Comparison of ENCODE assay signal across 10 cellular contexts in the genomic region with DNA sequence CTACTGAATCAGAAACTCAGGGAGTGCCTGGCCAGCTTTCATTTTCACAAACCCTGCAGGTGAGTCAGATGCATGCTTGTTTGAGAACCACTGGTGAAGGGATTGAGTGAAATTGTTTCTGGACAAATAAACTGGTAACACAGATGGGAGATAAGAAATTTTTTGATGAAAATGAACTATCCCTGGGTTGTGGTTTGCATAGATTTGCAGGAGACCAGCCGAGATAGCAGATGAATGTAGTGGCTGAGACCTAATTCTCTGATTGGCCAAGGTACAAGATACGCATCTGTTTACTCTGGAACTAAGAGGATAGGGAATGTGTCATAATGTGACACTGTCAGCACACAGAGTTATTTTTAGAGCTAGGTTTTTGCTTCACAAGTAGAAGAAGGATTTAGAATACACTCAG.
DNase-seq lines count a peak whose midpoint lies in the region; ATAC-seq and TF ChIP-seq lines count a peak whose summit lies in the region.
"Had no signal": no experiment of that assay in that cellular context is flagged by ENCODE, and none has a peak within 500 bp of the region (broad histone marks: within the 10 kb centered on the region; RNA-seq: fewer than 3 reads in every experiment).

No MANE protein-coding gene starts in this region.

- H3K4me3 ChIP-seq in IMR-90 (ENCODE audit: insufficient read depth, low read depth, low read length) = peak overlapping the region; percentile 1; the same call in 1 of the 2 replicates
- no peak overlapping the region for H3K4me3 ChIP-seq in tibial artery
- H3K4me3 ChIP-seq: uterus had no signal

- H3K4me1 Mint-ChIP-seq in immature natural killer cell (no peaks in the 10 kb centered on the region), T-cell (no peaks in the 10 kb centered on the region)

- peaks cover 0 to 2% (median 0%) of the 10 kb centered on the region in 3 donors for H3K27me3 Mint-ChIP-seq in immature natural killer cell (ENCODE audit: low read depth in 3 of 3)
- H3K27me3 Mint-ChIP-seq in T-cell = peaks cover 1 to 3% of the 10 kb centered on the region in 2 donors

- no peak overlapping the region for H4K8ac ChIP-seq in IMR-90 (ENCODE audit: low read depth in 2 of 2, low read length in 2 of 2)

- TF ChIP-seq CTCF in IMR-90 (conservative IDR thresholded peaks at IDR 0.05; ENCODE audit: low read depth, low read length) (no peak), tibial artery (IDR thresholded peaks at IDR 0.05) (no peak)

- in situ Hi-C loops in IMR-90 (cut with MboI; ENCODE audit: low sequenced_read_pairs) = no loop called here

- no TSS peak for BruUV-seq in IMR-90 (replicated peaks; lab: Mats Ljungman, UMichigan)

- dilution Hi-C loops in IMR-90 (cut with HindIII; ENCODE audit: low sequenced_read_pairs, unreplicated experiment) = no loop called here

- H4K20me1 ChIP-seq in IMR-90 (ENCODE audit: insufficient read depth, low read length) = no peaks in the 10 kb centered on the region; the same call in 1 of the 2 replicates

- H2AFZ ChIP-seq in IMR-90 (replicated peaks; ENCODE audit: low read length, poor library complexity) = no peak overlapping the region

- TF ChIP-seq RAD21 in IMR-90 (IDR thresholded peaks at IDR 0.05; ENCODE audit: low read length) = no peak

- no peaks in the 10 kb centered on the region for H3K36me3 Mint-ChIP-seq in immature natural killer cell
- H3K36me3 Mint-ChIP-seq in T-cell = no peaks in the 10 kb centered on the region

- no peak overlapping the region for H3K14ac ChIP-seq in IMR-90 (replicated peaks; ENCODE audit: low read depth, low read length)

- no peak overlapping the region for H2BK5ac ChIP-seq in IMR-90 (ENCODE audit: low read depth, low read length, poor library complexity, severe bottlenecking)

- no peak overlapping the region for H3K27ac Mint-ChIP-seq in immature natural killer cell
- H3K27ac Mint-ChIP-seq in T-cell = no peak overlapping the region

- H3K27me3 ChIP-seq in IMR-90 (ENCODE audit: control insufficient read depth, insufficient read depth, low read length) = no peaks in the 10 kb centered on the region
- H3K27me3 ChIP-seq in tibial artery = no peaks in the 10 kb centered on the region
- H3K27me3 ChIP-seq: uterus had no signal

- no peak overlapping the region for H3K4me3 Mint-ChIP-seq in immature natural killer cell
- no peak overlapping the region for H3K4me3 Mint-ChIP-seq in T-cell

- H2BK15ac ChIP-seq in IMR-90 (ENCODE audit: low read depth, low read length) = no peak overlapping the region

- 0% methylated on average over 1 of the region's 2 CpGs; no CpG with 5 or more reads in 1 of the 2 experiments for WGBS in IMR-90 (ENCODE audit: extremely low coverage in 2 of 2, insufficient read length in 1 of 2), 2 experiments

- no peak overlapping the region for H2BK20ac ChIP-seq in IMR-90 (ENCODE audit: low read depth, low read length)

- no peaks in the 10 kb centered on the region for H3K79me1 ChIP-seq in IMR-90 (ENCODE audit: low read depth in 1 of 2, low read length in 2 of 2)

- POLR2A ChIA-PET in IMR-90 (lab: Charles Lee; ENCODE audit: unreplicated experiment) (interaction anchor here (0.6 kb wide), 1 partner anchor 12 kb away, joined by 6 read pairs; no protein-coding TSS in a partner anchor), T-cell (lab: Charles Lee) (no interaction called here)

- no peak overlapping the region for H3K4ac ChIP-seq in IMR-90 (ENCODE audit: low read depth, low read length)

- no peak overlapping the region for H2AK5ac ChIP-seq in IMR-90 (ENCODE audit: low read depth, low read length)

- CTCF ChIA-PET in IMR-90 (lab: Yijun Ruan, JAX) (interaction anchor here (1.3 kb wide), 1 partner anchor 15 kb away, joined by 4 read pairs; no protein-coding TSS in a partner anchor), T-cell (lab: Charles Lee) (no interaction called here)

- no peak overlapping the region for H3K27ac ChIP-seq in IMR-90 (ENCODE audit: insufficient read depth, low read length)
- no peak overlapping the region for H3K27ac ChIP-seq in tibial artery
- H3K27ac ChIP-seq: uterus had no signal

- no peak overlapping the region for H2BK120ac ChIP-seq in IMR-90 (ENCODE audit: low read depth, low read length)

- ATAC-seq in IMR-90 (ENCODE audit: low read depth) = peak; percentile 94
- ATAC-seq in GM21576 (IDR thresholded peaks at IDR 0.05; ENCODE audit: unreplicated experiment) = no peak
- no peak for ATAC-seq in T-cell (replicated peaks in 1 of 4)

- intact Hi-C loops in IMR-90 (cut with micrococcal nuclease) (no loop called here), tibial artery (cut with DNase I; ENCODE audit: low total_unique reads) (no loop called here)

- H3K18ac ChIP-seq in IMR-90 (ENCODE audit: low read depth, low read length) = no peak overlapping the region

- peak overlapping the region; percentile 78 for H3K4me2 ChIP-seq in IMR-90 (ENCODE audit: low read depth, low read length)

- H3K9me3 Mint-ChIP-seq in immature natural killer cell = no peaks in the 10 kb centered on the region
- H3K9me3 Mint-ChIP-seq in T-cell = no peaks in the 10 kb centered on the region

- TF ChIP-seq POLR2A in IMR-90 (IDR thresholded peaks at IDR 0.05; ENCODE audit: low read depth, low read length) = no peak

- H3K9me1 ChIP-seq in IMR-90 (ENCODE audit: insufficient read depth, low read length) = peaks cover 2% of the 10 kb centered on the region; the same call in 1 of the 2 replicates

- no peaks in the 10 kb centered on the region for H3K9me3 ChIP-seq in IMR-90 (ENCODE audit: control insufficient read depth, insufficient read depth, low read length)
- no peaks in the 10 kb centered on the region for H3K9me3 ChIP-seq in tibial artery
- H3K9me3 ChIP-seq: uterus had no signal

- no peak overlapping the region for H4K5ac ChIP-seq in IMR-90 (ENCODE audit: low read depth, low read length)

- H3K4me1 ChIP-seq in IMR-90 (ENCODE audit: control insufficient read depth, insufficient read depth, low read length) (peaks cover 5% of the 10 kb centered on the region), tibial artery (peaks cover 0 to 6% (median 3%) of the 10 kb centered on the region in 4 donors)
- H3K4me1 ChIP-seq: uterus had no signal

- H4K91ac ChIP-seq in IMR-90 (ENCODE audit: insufficient read depth, low read depth, low read length) = no peak overlapping the region

- DNase-seq in DMS79 treated with DMSO at 0.1 percent for 48 hours (lab: John Stamatoyannopoulos, UW) (peak; percentile 83), IMR-90 (peak; percentile 94), amniotic epithelial cell (ENCODE audit: low read depth) (peak; percentile 96), lung microvascular endothelial cell (ENCODE audit: low read depth in 2 of 2) (peak; percentile 21 to 54), immature natural killer cell (no peak), T-cell (no peak), tibial artery (no peak)
- DNase-seq: KG1, uterus had no signal

- no peak overlapping the region for H3K9ac ChIP-seq in IMR-90 (ENCODE audit: low read depth, low read length)

- H3K36me3 ChIP-seq in IMR-90 (ENCODE audit: control insufficient read depth, insufficient read depth, low read length) (no peaks in the 10 kb centered on the region), tibial artery (no peaks in the 10 kb centered on the region)
- H3K36me3 ChIP-seq: uterus had no signal

- no peak overlapping the region for H2AK9ac ChIP-seq in IMR-90 (replicated peaks; ENCODE audit: low read depth, low read length, poor library complexity)

- no peak overlapping the region for H3K23ac ChIP-seq in IMR-90 (ENCODE audit: low read depth, low read length)

- no peak overlapping the region for H3K56ac ChIP-seq in IMR-90 (ENCODE audit: extremely low read depth, insufficient read depth, low read length)

TF ChIP-seq in IMR-90, 13 proteins besides CTCF, POLR2A, EP300 and RAD21:
- TF ChIP-seq SMC3 (IDR thresholded peaks at IDR 0.05; ENCODE audit: low read depth, low read length) = no peak
- TF ChIP-seq MAZ (IDR thresholded peaks at IDR 0.05; ENCODE audit: borderline replicate concordance, low read depth, low read length) = no peak
- 0 out of 2 replicates have a peak, but pooled peaks have one; percentile 7 for TF ChIP-seq FOS (IDR thresholded peaks at IDR 0.05; ENCODE audit: low read depth, low read length)
- TF ChIP-seq MAFK (IDR thresholded peaks at IDR 0.05; ENCODE audit: low read depth, low read length) = peak; percentile 49; the same call in 1 of the 2 replicates
- TF ChIP-seq CHD1 (IDR thresholded peaks at IDR 0.05; ENCODE audit: low read depth, low read length) = no peak
- TF ChIP-seq, protein P1, sequence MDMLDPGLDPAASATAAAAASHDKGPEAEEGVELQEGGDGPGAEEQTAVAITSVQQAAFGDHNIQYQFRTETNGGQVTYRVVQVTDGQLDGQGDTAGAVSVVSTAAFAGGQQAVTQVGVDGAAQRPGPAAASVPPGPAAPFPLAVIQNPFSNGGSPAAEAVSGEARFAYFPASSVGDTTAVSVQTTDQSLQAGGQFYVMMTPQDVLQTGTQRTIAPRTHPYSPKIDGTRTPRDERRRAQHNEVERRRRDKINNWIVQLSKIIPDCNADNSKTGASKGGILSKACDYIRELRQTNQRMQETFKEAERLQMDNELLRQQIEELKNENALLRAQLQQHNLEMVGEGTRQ (IDR thresholded peaks at IDR 0.05; ENCODE audit: low read depth, low read length) = no peak
- TF ChIP-seq NFE2L2 (IDR thresholded peaks at IDR 0.05; ENCODE audit: low read depth, low read length) = no peak
- TF ChIP-seq RFX5 (IDR thresholded peaks at IDR 0.05; ENCODE audit: low read depth, low read length) = no peak
- TF ChIP-seq MXI1 (IDR thresholded peaks at IDR 0.05; ENCODE audit: borderline replicate concordance, low read depth, low read length) = no peak
- no peak; the same call in 1 of the 2 replicates for TF ChIP-seq BHLHE40 (IDR thresholded peaks at IDR 0.05; ENCODE audit: low read depth, low read length)
- TF ChIP-seq, protein P2, sequence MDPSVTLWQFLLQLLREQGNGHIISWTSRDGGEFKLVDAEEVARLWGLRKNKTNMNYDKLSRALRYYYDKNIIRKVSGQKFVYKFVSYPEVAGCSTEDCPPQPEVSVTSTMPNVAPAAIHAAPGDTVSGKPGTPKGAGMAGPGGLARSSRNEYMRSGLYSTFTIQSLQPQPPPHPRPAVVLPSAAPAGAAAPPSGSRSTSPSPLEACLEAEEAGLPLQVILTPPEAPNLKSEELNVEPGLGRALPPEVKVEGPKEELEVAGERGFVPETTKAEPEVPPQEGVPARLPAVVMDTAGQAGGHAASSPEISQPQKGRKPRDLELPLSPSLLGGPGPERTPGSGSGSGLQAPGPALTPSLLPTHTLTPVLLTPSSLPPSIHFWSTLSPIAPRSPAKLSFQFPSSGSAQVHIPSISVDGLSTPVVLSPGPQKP (IDR thresholded peaks at IDR 0.05; ENCODE audit: borderline replicate concordance, low read depth, low read length) = no peak
- TF ChIP-seq RCOR1 (IDR thresholded peaks at IDR 0.05; ENCODE audit: insufficient replicate concordance, low read length) = peak; percentile 17
- TF ChIP-seq CEBPB (IDR thresholded peaks at IDR 0.05; ENCODE audit: low read depth, low read length) = peak; percentile 42; the same call in 1 of the 2 replicates

Comparison
In these comparisons a context has a peak if more than half of its experiments do, and no peak if none do; other contexts are left out.
1. DNase-seq: peak in DMS79 treated with DMSO at 0.1 percent for 48 hours (single experiment), IMR-90 (single experiment), amniotic epithelial cell (single experiment) and lung microvascular endothelial cell (2 of 2); none in immature natural killer cell (0 of 3), T-cell (0 of 34) and tibial artery (0 of 2).